ENCODE assay signal across 14 cellular contexts in the genomic region with DNA sequence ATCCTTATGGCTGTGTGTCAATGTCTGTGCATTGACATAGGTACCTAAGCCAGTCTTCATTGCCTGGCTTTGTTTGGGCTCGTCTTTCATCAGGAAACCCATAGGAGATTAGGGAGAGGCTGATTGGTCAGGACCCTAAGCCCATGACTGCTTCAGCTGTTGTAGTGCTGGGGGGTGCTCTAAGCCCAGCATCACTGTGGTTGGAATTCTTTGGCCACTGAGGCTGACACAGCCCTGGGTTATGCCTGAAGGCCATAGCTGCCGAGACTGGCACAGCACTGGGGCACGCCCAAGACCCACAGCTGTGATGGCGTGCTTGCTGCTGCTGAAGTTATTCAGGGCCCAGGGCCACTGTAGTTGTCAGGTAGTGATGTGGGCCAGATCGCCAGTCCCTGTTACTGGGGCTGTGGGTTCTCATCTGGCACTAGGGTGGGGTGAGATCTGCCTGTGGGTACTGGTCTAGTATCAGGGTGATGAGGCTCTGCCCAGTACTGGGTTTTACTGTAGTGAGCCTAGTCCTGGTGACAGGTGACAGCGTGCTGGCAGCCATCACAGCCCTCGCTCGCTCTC. TPM values are rescaled to one million over a fixed set of nuclear protein-coding genes. Genes with fewer than 3 reads are reported as not detected.
"Had no signal": no experiment of that assay in that cellular context is flagged by ENCODE, and none has a peak within 500 bp of the region (broad histone marks: within the 10 kb centered on the region; RNA-seq: fewer than 3 reads in every experiment).

No MANE protein-coding gene starts in this region.

- H3K4me2 ChIP-seq: neural progenitor cell had no signal

- DNase-seq: activated CD4-positive, alpha-beta memory T cell treated with anti-CD3 and anti-CD28 coated beads, Interleukin-2, amount 10 ng/mL, durations not matched to agents 7 days and 5 days; colonic mucosa; effector CD8-positive, alpha-beta T cell; gastrocnemius medialis; heart right ventricle; T-cell; tibial artery had no signal

- H3K4me3 Mint-ChIP-seq: activated CD4-positive, alpha-beta memory T cell treated with anti-CD3 and anti-CD28 coated beads, Interleukin-2, amount 10 ng/mL, durations not matched to agents 7 days and 5 days; memory B cell; neural progenitor cell; T-cell had no signal

- H3K27me3 ChIP-seq: ascending aorta, colonic mucosa, gastrocnemius medialis, heart right ventricle, tibial artery, vagina had no signal

- H3K79me2 ChIP-seq: parathyroid adenoma had no signal

- H3K27ac Mint-ChIP-seq: activated CD4-positive, alpha-beta memory T cell treated with anti-CD3 and anti-CD28 coated beads, Interleukin-2, amount 10 ng/mL, durations not matched to agents 7 days and 5 days; memory B cell; neural progenitor cell had no signal

- H3K9me3 ChIP-seq: ascending aorta, colonic mucosa, gastrocnemius medialis, heart right ventricle, tibial artery, vagina had no signal

- H3K4me1 ChIP-seq: neural progenitor cell, parathyroid adenoma had no signal

- H3K4me3 ChIP-seq: ascending aorta, colonic mucosa, gastrocnemius medialis, heart right ventricle, neural progenitor cell, skin epidermis, tibial artery, vagina had no signal

- H3K9ac ChIP-seq: neural progenitor cell, parathyroid adenoma had no signal

- H3K27me3 Mint-ChIP-seq: activated CD4-positive, alpha-beta memory T cell treated with anti-CD3 and anti-CD28 coated beads, Interleukin-2, amount 10 ng/mL, durations not matched to agents 7 days and 5 days; memory B cell; T-cell had no signal

- H3K36me3 ChIP-seq: ascending aorta, colonic mucosa, gastrocnemius medialis, neural progenitor cell, tibial artery, vagina had no signal

- H2AFZ ChIP-seq: neural progenitor cell, parathyroid adenoma had no signal

- H3K9me3 Mint-ChIP-seq: activated CD4-positive, alpha-beta memory T cell treated with anti-CD3 and anti-CD28 coated beads, Interleukin-2, amount 10 ng/mL, durations not matched to agents 7 days and 5 days; memory B cell; T-cell had no signal

- ATAC-seq: activated CD4-positive, CD25-positive, alpha-beta regulatory T cell treated with anti-CD3 and anti-CD28 coated beads, Interleukin-2, amount 50 U/mL, for 24 hours; gastrocnemius medialis; heart right ventricle; T-cell had no signal

- H3K36me3 Mint-ChIP-seq: memory B cell had no signal

- H3K27ac ChIP-seq: ascending aorta, colonic mucosa, gastrocnemius medialis, heart right ventricle, neural progenitor cell, parathyroid adenoma, skin epidermis, tibial artery, vagina had no signal

RNA-seq across cellular contexts. Expression of a gene that starts 44.3 kb away (rescaled TPM):
- total RNA-seq: ascending aorta had no signal
